17 cellular contexts compared by ENCODE assay signal in the genomic region with DNA sequence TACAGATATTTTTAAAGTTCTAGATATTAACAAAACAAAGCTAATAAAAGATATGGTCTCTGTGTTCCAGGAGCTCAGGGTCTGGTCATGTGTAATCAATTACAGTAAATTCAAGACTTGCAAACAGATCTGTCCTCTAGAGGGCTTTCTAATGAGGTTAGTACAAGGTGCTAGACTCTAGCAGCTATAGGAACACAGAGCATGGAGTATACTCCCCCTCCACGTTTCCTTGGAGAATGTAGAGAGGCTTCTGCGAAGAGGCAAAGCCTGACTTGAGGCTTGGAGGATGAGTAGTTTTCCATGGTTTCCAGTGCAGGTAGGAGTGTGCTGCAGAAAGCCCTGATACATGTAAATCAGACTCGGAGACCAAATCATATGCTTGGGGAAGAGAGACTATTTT. TPM values are rescaled to one million over a fixed set of nuclear protein-coding genes. Genes with fewer than 3 reads are reported as not detected.
DNase-seq lines count a peak whose midpoint lies in the region; TF ChIP-seq lines count a peak whose summit lies in the region.
"Had no signal": no experiment of that assay in that cellular context is flagged by ENCODE, and none has a peak within 500 bp of the region (broad histone marks: within the 10 kb centered on the region; RNA-seq: fewer than 3 reads in every experiment).

No MANE protein-coding gene starts in this region.

- POLR2A ChIA-PET in OCI-LY7 (lab: Charles Lee) = no interaction called here

- H3K36me3 Mint-ChIP-seq in type B pancreatic cell = peaks cover 3% of the 10 kb centered on the region
- H3K36me3 Mint-ChIP-seq: activated naive CD4-positive, alpha-beta T cell treated with anti-CD3 and anti-CD28 coated beads, Interleukin-2, amount 50 U/mL, for 72 hours; memory B cell had no signal

- H2AFZ ChIP-seq in OCI-LY7 (ENCODE audit: low read length) (no peak overlapping the region), smooth muscle cell (ENCODE audit: low read depth) (no peak overlapping the region)

- peaks cover 34% of the 10 kb centered on the region for H3K4me1 Mint-ChIP-seq in type B pancreatic cell (ENCODE audit: unreplicated experiment)
- H3K4me1 Mint-ChIP-seq: B cell, memory B cell had no signal

- H3K4me1 ChIP-seq in left ventricle myocardium inferior (peaks cover 9% of the 10 kb centered on the region), OCI-LY7 (ENCODE audit: insufficient read depth, low read length, poor library complexity, severe bottlenecking) (no peaks in the 10 kb centered on the region), smooth muscle cell (ENCODE audit: low read depth) (peaks cover 6% of the 10 kb centered on the region)

- no peak overlapping the region for H3K4me3 Mint-ChIP-seq in type B pancreatic cell
- H3K4me3 Mint-ChIP-seq: B cell, memory B cell had no signal

- H3K4me2 ChIP-seq in OCI-LY7 (ENCODE audit: low read length) (no peak overlapping the region), smooth muscle cell (no peak overlapping the region)
- H3K4me2 ChIP-seq: KMS-11 had no signal

- H3K79me2 ChIP-seq in OCI-LY7 (ENCODE audit: insufficient read depth, low read depth, low read length) (no peaks in the 10 kb centered on the region), smooth muscle cell (ENCODE audit: low read depth) (no peaks in the 10 kb centered on the region)

- H3K36me3 ChIP-seq in left ventricle myocardium inferior (no peaks in the 10 kb centered on the region), OCI-LY7 (ENCODE audit: insufficient read depth, low read length) (no peaks in the 10 kb centered on the region), smooth muscle cell (ENCODE audit: low read depth) (no peaks in the 10 kb centered on the region)
- H3K36me3 ChIP-seq: heart right ventricle, thoracic aorta had no signal

- peaks cover 6% of the 10 kb centered on the region for H3K9me3 Mint-ChIP-seq in type B pancreatic cell
- H3K9me3 Mint-ChIP-seq: activated naive CD4-positive, alpha-beta T cell treated with anti-CD3 and anti-CD28 coated beads, Interleukin-2, amount 50 U/mL, for 72 hours; memory B cell had no signal

- H3K27ac Mint-ChIP-seq in type B pancreatic cell = no peak overlapping the region
- H3K27ac Mint-ChIP-seq: activated naive CD4-positive, alpha-beta T cell treated with anti-CD3 and anti-CD28 coated beads, Interleukin-2, amount 50 U/mL, for 72 hours; B cell; memory B cell; progenitor cell of endocrine pancreas had no signal

- no peaks in the 10 kb centered on the region for H3K9me3 ChIP-seq in left ventricle myocardium inferior (replicated peaks)
- H3K9me3 ChIP-seq in OCI-LY7 (ENCODE audit: low read length) = no peaks in the 10 kb centered on the region
- no peaks in the 10 kb centered on the region for H3K9me3 ChIP-seq in smooth muscle cell (replicated peaks; ENCODE audit: low read depth)
- H3K9me3 ChIP-seq: heart right ventricle, thoracic aorta had no signal

- H3K4me3 ChIP-seq in left ventricle myocardium inferior (no peak overlapping the region), OCI-LY7 (ENCODE audit: low read depth, low read length, poor library complexity, severe bottlenecking) (no peak overlapping the region), dorsolateral prefrontal cortex (no peak overlapping the region), smooth muscle cell (no peak overlapping the region)
- H3K4me3 ChIP-seq: heart right ventricle, SK-N-MC, thoracic aorta had no signal

- no peak overlapping the region for H3K9ac ChIP-seq in smooth muscle cell (ENCODE audit: low read depth)
- H3K9ac ChIP-seq: KMS-11 had no signal

- H4K20me1 ChIP-seq in OCI-LY7 (ENCODE audit: insufficient read depth, low read length) (no peaks in the 10 kb centered on the region), smooth muscle cell (ENCODE audit: low read depth) (no peaks in the 10 kb centered on the region)

- no peak overlapping the region for H3K27ac ChIP-seq in left ventricle myocardium inferior (replicated peaks)
- H3K27ac ChIP-seq in OCI-LY7 (ENCODE audit: low read depth, low read length, poor library complexity, severe bottlenecking) = no peak overlapping the region
- H3K27ac ChIP-seq in dorsolateral prefrontal cortex = peak overlapping the region in 39 of 59 donors; percentile 12 to 99 (median 95)
- no peak overlapping the region for H3K27ac ChIP-seq in smooth muscle cell (ENCODE audit: low read depth)
- H3K27ac ChIP-seq: heart right ventricle, KMS-11, SK-N-MC, thoracic aorta had no signal

- H3K27me3 ChIP-seq in left ventricle myocardium inferior (ENCODE audit: low read depth) (no peaks in the 10 kb centered on the region), dorsolateral prefrontal cortex (peaks cover 0 to 2% (median 0%) of the 10 kb centered on the region in 45 donors), smooth muscle cell (ENCODE audit: low read depth) (no peaks in the 10 kb centered on the region)
- H3K27me3 ChIP-seq: heart right ventricle had no signal

- H3K27me3 Mint-ChIP-seq in type B pancreatic cell = no peaks in the 10 kb centered on the region
- H3K27me3 Mint-ChIP-seq: progenitor cell of endocrine pancreas had no signal

- DNase-seq in left ventricle myocardium inferior (no peak), cardiac septum (ENCODE audit: low spot score) (no peak), OCI-LY7 (ENCODE audit: low spot score) (no peak), dorsolateral prefrontal cortex (no peak), type B pancreatic cell (ENCODE audit: extremely low spot score, unreplicated experiment) (no peak), smooth muscle cell (lab: John Stamatoyannopoulos, UW; ENCODE audit: unreplicated experiment) (no peak), islet precursor cell (no peak)
- no peak for DNase-seq in activated CD4-positive, alpha-beta T cell treated with anti-CD3 and anti-CD28 coated beads for 48 hours
- DNase-seq: activated CD4-positive, alpha-beta T cell treated with anti-CD3 and anti-CD28 coated beads, Interleukin-2, amount 50 U/mL, for 4 hours; heart right ventricle had no signal

- no TSS peak for BruUV-seq in OCI-LY7 (replicated peaks; lab: Mats Ljungman, UMichigan)

- H3F3A ChIP-seq in smooth muscle cell (ENCODE audit: low read depth) = peaks cover 2% of the 10 kb centered on the region

- CTCF ChIA-PET in OCI-LY7 (lab: Charles Lee; ENCODE audit: unreplicated experiment) = no interaction called here

- intact Hi-C loops in left ventricle myocardium inferior (cut with micrococcal nuclease) (no loop called here), cardiac septum (cut with DNase I) (no loop called here), OCI-LY7 (cut with micrococcal nuclease; ENCODE audit: unreplicated experiment) (no loop called here), dorsolateral prefrontal cortex (cut with DNase I) (no loop called here)

- H3K9me2 ChIP-seq in OCI-LY7 (ENCODE audit: insufficient read depth, low read length) = no peaks in the 10 kb centered on the region

- WGBS in smooth muscle cell (ENCODE audit: low lambda C conversion rate) = 78% methylated on average over 3 of the region's 3 CpGs

- peak; percentile 31 for TF ChIP-seq CTCF in left ventricle myocardium inferior (IDR thresholded peaks at IDR 0.05; ENCODE audit: borderline replicate concordance)
- TF ChIP-seq CTCF in OCI-LY7 (conservative IDR thresholded peaks at IDR 0.05; ENCODE audit: low read length) = 0 out of 2 replicates have a peak, but pooled peaks have one; percentile 19
- peak in 2 of 56 donors; percentile 7 to 15 for TF ChIP-seq CTCF in dorsolateral prefrontal cortex (IDR thresholded peaks at IDR 0.05 in 54 of 56, conservative IDR thresholded peaks at IDR 0.05 in 2 of 56; ENCODE audit: low read depth in 1 of 56, partially characterized antibody in 56 of 56)
- TF ChIP-seq CTCF in type B pancreatic cell (conservative IDR thresholded peaks at IDR 0.05) = peak; percentile 37
- TF ChIP-seq CTCF in smooth muscle cell (IDR thresholded peaks at IDR 0.05; ENCODE audit: borderline replicate concordance, insufficient read depth, poor library complexity, severe bottlenecking) = no peak

RNA-seq across cellular contexts. Expression of gene DLG1, which starts 32.7 kb away (rescaled TPM):
- total RNA-seq in left ventricle myocardium inferior (60.1 TPM), cardiac septum (113 TPM), OCI-LY7 (2022) (95.1 and 95.6 TPM in 2 replicates), dorsolateral prefrontal cortex (100 to 1,000 TPM; 124 to 310 (median 169) TPM), type B pancreatic cell (ENCODE audit: low replicate concordance) (91.0 and 95.9 TPM in 2 replicates), smooth muscle cell (69.0 and 118 TPM in 2 replicates)
- total RNA-seq in OCI-LY7 (2014; rRNA removed; shearing (Covaris generic)) = 48.9 and 78.7 TPM in 2 replicates
- polyA plus RNA-seq in smooth muscle cell = 23.5 and 31.7 TPM in 2 replicates

Comparison
In these comparisons a context has a peak if more than half of its experiments do, and no peak if none do; other contexts are left out.
1. H3K27ac ChIP-seq: peak in dorsolateral prefrontal cortex (39 of 59); none in left ventricle myocardium inferior (single experiment), OCI-LY7 (single experiment) and smooth muscle cell (single experiment).